23 cellular contexts compared by ENCODE assay signal in genomic region chr5:103860327-103860726, GRCh38.
DNase-seq lines count a peak whose midpoint lies in the region; ATAC-seq and TF ChIP-seq lines count a peak whose summit lies in the region.
"Had no signal": no experiment of that assay in that cellular context is flagged by ENCODE, and none has a peak within 500 bp of the region (broad histone marks: within the 10 kb centered on the region; RNA-seq: fewer than 3 reads in every experiment).

No MANE protein-coding gene starts in this region.

- H3K27ac ChIP-seq in left ventricle myocardium inferior (replicated peaks), result no peak overlapping the region
- H3K27ac ChIP-seq: BLaER1 had no signal

- H3K4me3 ChIP-seq in left ventricle myocardium inferior, result no peak overlapping the region
- H3K4me3 ChIP-seq: BLaER1, GM12878 had no signal

- H3K36me3 ChIP-seq in left ventricle myocardium inferior, result no peaks in the 10 kb centered on the region
- H3K36me3 ChIP-seq: BE2C, BLaER1 had no signal

- H3K4me1 ChIP-seq in left ventricle myocardium inferior, result no peaks in the 10 kb centered on the region
- H3K4me1 ChIP-seq: BE2C, BLaER1 had no signal

- TF ChIP-seq CTCF in left ventricle myocardium inferior (IDR thresholded peaks at IDR 0.05; ENCODE audit: borderline replicate concordance), result no peak

- no peaks in the 10 kb centered on the region for H3K9me3 ChIP-seq in left ventricle myocardium inferior (replicated peaks)
- H3K9me3 ChIP-seq: BE2C, BLaER1 had no signal

- DNase-seq in NCI-H82 (lab: John Stamatoyannopoulos, UW), result peak; percentile 77
- peak; percentile 35 for DNase-seq in SK-N-DZ (ENCODE audit: low spot score)
- DNase-seq in H4 (ENCODE audit: low spot score), result no peak
- no peak for DNase-seq in left ventricle myocardium inferior
- DNase-seq: 8988T; ACHN; BE2C; C1 segment of cervical spinal cord; CD4-positive, alpha-beta memory T cell; CD4-positive, CD25-positive, alpha-beta regulatory T cell; CD8-positive, alpha-beta memory T cell; COR-L47; DMS 273 treated with DMSO at 0.1 percent for 48 hours; DMS153; DMS53; DMS79; DND-41; EL; GDM1 had no signal

- ATAC-seq in SK-N-SH treated with all-trans-retinoic acid at 6 μM for 48 hours, result no peak
- ATAC-seq in GM21526 (IDR thresholded peaks at IDR 0.05; ENCODE audit: low FRiP score, unreplicated experiment), result no peak
- ATAC-seq: GM12878 had no signal

- no peaks in the 10 kb centered on the region for H3K27me3 ChIP-seq in left ventricle myocardium inferior (ENCODE audit: low read depth)
- H3K27me3 ChIP-seq: BE2C, BLaER1 had no signal

- intact Hi-C loops in left ventricle myocardium inferior (cut with micrococcal nuclease), result no loop called here

TF ChIP-seq in SK-N-SH treated with all-trans-retinoic acid at 6 μM for 48 hours, 23 proteins besides CTCF, POLR2A, EP300 and RAD21:
- peak; percentile 88 for TF ChIP-seq TCF4 (CRISPR knock-in tag; IDR thresholded peaks at IDR 0.05; ENCODE audit: borderline replicate concordance)
- TF ChIP-seq TSHZ2 (CRISPR knock-in tag; IDR thresholded peaks at IDR 0.05), result no peak

Comparison
In these comparisons a context has a peak if more than half of its experiments do, and no peak if none do; other contexts are left out.
1. DNase-seq: peak in NCI-H82 (single experiment) and SK-N-DZ (single experiment); none in H4 (single experiment) and left ventricle myocardium inferior (single experiment).